Comparison of ENCODE assay signal across 21 cellular contexts in the genomic region with DNA sequence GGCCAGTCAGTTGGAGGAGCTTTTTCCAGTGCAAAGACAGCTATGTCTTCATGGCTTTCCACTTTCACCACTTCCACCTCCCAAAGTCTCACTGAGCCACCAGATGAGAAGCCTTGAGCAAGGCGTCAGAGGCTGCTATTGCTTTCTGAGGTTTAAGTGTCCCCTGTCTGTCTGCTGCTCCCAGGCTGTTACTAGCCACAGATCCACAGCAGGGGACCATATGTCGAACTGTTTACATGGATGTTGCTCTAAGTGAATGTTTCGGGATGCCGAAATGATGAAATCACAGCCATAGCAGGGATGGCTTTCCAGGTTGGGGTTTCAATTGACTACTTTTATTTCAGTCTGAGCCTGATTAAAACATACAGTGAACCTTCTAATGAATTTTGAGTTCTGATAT.
A peak's percentile ranks its signal among the peaks of the same experiment; 100 is the strongest.
DNase-seq lines count a peak whose midpoint lies in the region; ATAC-seq, FAIRE-seq and TF ChIP-seq lines count a peak whose summit lies in the region.
"Had no signal": no experiment of that assay in that cellular context is flagged by ENCODE, and none has a peak within 500 bp of the region (broad histone marks: within the 10 kb centered on the region; RNA-seq: fewer than 3 reads in every experiment).

No MANE protein-coding gene starts in this region.

- H3K4me1 ChIP-seq in astrocyte (ENCODE audit: insufficient read depth, low read length): peaks cover 35% of the 10 kb centered on the region
- H3K4me1 ChIP-seq: foreskin keratinocyte had no signal

- H3K36me3 Mint-ChIP-seq in astrocyte (ENCODE audit: low read depth, unreplicated experiment): peaks cover 4% of the 10 kb centered on the region
- H3K36me3 Mint-ChIP-seq in Calu3 (ENCODE audit: insufficient read depth, unreplicated experiment): peaks cover 76% of the 10 kb centered on the region
- H3K36me3 Mint-ChIP-seq: activated naive CD8-positive, alpha-beta T cell had no signal

- BruUV-seq in Calu3 (replicated peaks; lab: Mats Ljungman, UMichigan): no TSS peak

- no peaks in the 10 kb centered on the region for H3K79me2 ChIP-seq in astrocyte (ENCODE audit: insufficient read depth, low read length)

- no peak for TF ChIP-seq CTCF in astrocyte (IDR thresholded peaks at IDR 0.05; ENCODE audit: insufficient read depth, low read depth, low read length)
- no peak for TF ChIP-seq CTCF in Calu3 (IDR thresholded peaks at IDR 0.05; ENCODE audit: unreplicated experiment)

- H3K9me3 Mint-ChIP-seq in astrocyte (ENCODE audit: unreplicated experiment) (no peaks in the 10 kb centered on the region), Calu3 (ENCODE audit: low read depth, unreplicated experiment) (no peaks in the 10 kb centered on the region)
- H3K9me3 Mint-ChIP-seq: activated CD4-positive, alpha-beta memory T cell treated with anti-CD3 and anti-CD28 coated beads for 36 hours had no signal

- no peak overlapping the region for H3K27ac ChIP-seq in astrocyte (ENCODE audit: low read depth, low read length)
- H3K27ac ChIP-seq: C4-2B, foreskin keratinocyte, PC-9, thoracic aorta had no signal

- H3K4me3 Mint-ChIP-seq in astrocyte (ENCODE audit: unreplicated experiment) (peak overlapping the region; percentile 64), Calu3 (ENCODE audit: low read depth, unreplicated experiment) (no peak overlapping the region)
- H3K4me3 Mint-ChIP-seq: activated CD4-positive, alpha-beta memory T cell treated with anti-CD3 and anti-CD28 coated beads for 36 hours; activated naive CD8-positive, alpha-beta T cell had no signal

- DNase-seq in AG20443 (ENCODE audit: low spot score): peak; percentile 70
- peak; percentile 97 for DNase-seq in HCEC 1CT
- peak; percentile 73 for DNase-seq in astrocyte (ENCODE audit: low read depth)
- DNase-seq in iris pigment epithelial cell (ENCODE audit: low read depth): peak; percentile 92
- DNase-seq in NCI-H2081 (lab: John Stamatoyannopoulos, UW): no peak
- no peak for DNase-seq in COLO829 (ENCODE audit: low spot score)
- no peak for DNase-seq in Calu3
- DNase-seq: activated CD4-positive, alpha-beta memory T cell treated with anti-CD3 and anti-CD28 coated beads for 36 hours; activated T-cell treated with anti-CD3 and anti-CD28 coated beads, Interleukin-2, amount 50 U/mL, for 48 hours; effector CD8-positive, alpha-beta T cell; foreskin keratinocyte; NCI-H187 treated with DMSO at 0.1 percent for 48 hours; NCI-H510A treated with DMSO at 0.1 percent for 48 hours; PC-9; SK-N-SH had no signal

- no peak overlapping the region for H3K4me2 ChIP-seq in astrocyte (ENCODE audit: low read length)
- H3K4me2 ChIP-seq: PC-9, SK-N-SH had no signal

- no peaks in the 10 kb centered on the region for H4K20me1 ChIP-seq in astrocyte (ENCODE audit: insufficient read depth, low read length)

- H3K27me3 ChIP-seq in astrocyte (ENCODE audit: insufficient read depth, low read length): no peaks in the 10 kb centered on the region
- H3K27me3 ChIP-seq: foreskin keratinocyte had no signal

- H3K4me1 Mint-ChIP-seq in astrocyte (ENCODE audit: low read depth, unreplicated experiment): peaks cover 35% of the 10 kb centered on the region
- H3K4me1 Mint-ChIP-seq in Calu3 (ENCODE audit: low read depth, unreplicated experiment): peaks cover 16% of the 10 kb centered on the region

- FAIRE-seq in astrocyte (lab: Jason Lieb, UNC): peak; percentile 59
- FAIRE-seq: GM12878 had no signal

- H3K27me3 Mint-ChIP-seq in astrocyte (ENCODE audit: low read depth, unreplicated experiment): no peaks in the 10 kb centered on the region
- no peaks in the 10 kb centered on the region for H3K27me3 Mint-ChIP-seq in Calu3 (ENCODE audit: unreplicated experiment)
- H3K27me3 Mint-ChIP-seq: activated CD4-positive, alpha-beta memory T cell treated with anti-CD3 and anti-CD28 coated beads for 36 hours; activated naive CD8-positive, alpha-beta T cell had no signal

- H3K4me3 ChIP-seq in astrocyte (ENCODE audit: insufficient read depth, low read depth, low read length): no peak overlapping the region
- H3K4me3 ChIP-seq: GM12878, PC-9, thoracic aorta had no signal

- CTCF ChIA-PET in Calu3 (lab: Charles Lee): no interaction called here

- H2AFZ ChIP-seq in astrocyte (ENCODE audit: low read depth, low read length): no peak overlapping the region
- H2AFZ ChIP-seq: PC-9 had no signal

- H3K36me3 ChIP-seq in astrocyte (ENCODE audit: insufficient read depth, low read length): peaks cover 40% of the 10 kb centered on the region

- intact Hi-C loops in Calu3 (cut with micrococcal nuclease; ENCODE audit: unreplicated experiment): no loop called here

- H3K9me3 ChIP-seq in astrocyte (ENCODE audit: insufficient read depth, low read depth, low read length): no peaks in the 10 kb centered on the region
- H3K9me3 ChIP-seq: SK-N-SH, thoracic aorta had no signal

- peak overlapping the region; percentile 17 for H3K9ac ChIP-seq in astrocyte (ENCODE audit: low read length)
- H3K9ac ChIP-seq: SK-N-SH had no signal

- no peak for ATAC-seq in HG03196 (IDR thresholded peaks at IDR 0.05; ENCODE audit: unreplicated experiment)
- ATAC-seq: foreskin keratinocyte, GM12878, left lobe of liver had no signal

- H3K27ac Mint-ChIP-seq in astrocyte (ENCODE audit: unreplicated experiment): no peak overlapping the region
- no peak overlapping the region for H3K27ac Mint-ChIP-seq in Calu3 (ENCODE audit: unreplicated experiment)
- H3K27ac Mint-ChIP-seq: activated CD4-positive, alpha-beta memory T cell treated with anti-CD3 and anti-CD28 coated beads for 36 hours had no signal

Comparison
In these comparisons a context has a peak if more than half of its experiments do, and no peak if none do; other contexts are left out.
1. DNase-seq: peak in AG20443 (single experiment), HCEC 1CT (single experiment), astrocyte (single experiment) and iris pigment epithelial cell (single experiment); none in NCI-H2081 (0 of 2), COLO829 (single experiment) and Calu3 (single experiment).